ENCODE assay signal across 23 cellular contexts in the genomic region with DNA sequence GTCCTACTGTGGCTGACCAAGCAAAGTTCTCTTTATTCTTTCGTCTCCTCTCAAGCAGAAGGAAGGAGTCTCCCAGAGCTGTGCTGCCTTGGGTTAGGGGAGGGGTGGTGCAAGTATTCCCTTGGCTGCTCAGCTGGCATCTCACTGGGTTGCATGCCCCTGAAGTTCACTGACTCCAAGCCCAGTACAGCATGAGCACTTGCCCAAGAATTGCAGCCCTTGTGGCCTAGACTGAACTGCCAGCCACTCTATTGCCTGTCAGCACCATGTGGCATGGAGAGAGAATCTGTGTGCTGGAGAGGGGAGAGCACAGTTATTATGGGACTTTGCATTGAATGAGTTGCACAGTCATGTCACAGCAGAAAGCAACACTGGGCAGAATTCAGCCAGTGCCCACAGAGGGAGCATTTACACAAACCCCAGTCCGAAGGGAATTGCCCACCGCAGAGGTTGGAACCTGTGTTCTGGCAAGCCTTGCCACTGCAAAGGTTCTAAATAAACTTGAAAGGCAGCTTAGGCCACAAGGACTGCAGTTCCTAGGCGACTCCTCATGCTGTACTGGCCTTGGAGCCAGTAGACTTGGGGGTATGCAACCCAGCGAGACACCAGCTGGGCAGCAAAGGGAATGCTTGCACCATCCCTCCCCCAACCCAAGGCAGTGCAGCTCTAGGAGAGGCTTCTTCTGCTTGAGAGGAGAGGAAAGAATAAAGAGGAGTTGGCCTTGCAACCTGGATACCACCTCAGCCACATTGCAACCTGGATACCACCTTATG.
"Had no signal": no experiment of that assay in that cellular context is flagged by ENCODE, and none has a peak within 500 bp of the region (broad histone marks: within the 10 kb centered on the region; RNA-seq: fewer than 3 reads in every experiment).

No MANE protein-coding gene starts in this region.

- DNase-seq: activated CD4-positive, alpha-beta memory T cell treated with anti-CD3 and anti-CD28 coated beads, Interleukin-2, amount 10 ng/mL, durations not matched to agents 7 days and 5 days; activated CD4-positive, alpha-beta T cell treated with anti-CD3 and anti-CD28 coated beads for 36 hours; activated CD4-positive, alpha-beta T cell treated with anti-CD3 and anti-CD28 coated beads, Interleukin-2, amount 50 U/mL, for 1 hour; activated gamma-delta T cell; activated naive CD4-positive, alpha-beta T cell treated with anti-CD3 and anti-CD28 coated beads for 36 hours; activated T-cell treated with anti-CD3 and anti-CD28 coated beads for 4 hours; activated T-cell treated with anti-CD3 and anti-CD28 coated beads, Interleukin-2, amount 50 U/mL, for 48 hours; amygdala; MG63; NCI-H1092 treated with DMSO at 0.1 percent for 48 hours; NCI-H1417 treated with DMSO at 0.1 percent for 48 hours; NCI-H1694; NCI-H2029; NCI-H2107; NCI-H510A treated with DMSO at 0.1 percent for 48 hours; Peyer's patch; SIG-M5; T-helper 17 cell; T-helper 9 cell; WERI-Rb-1 had no signal

- H3K27me3 ChIP-seq: MG63, Peyer's patch had no signal

- H3K4me3 ChIP-seq: MG63, Peyer's patch had no signal

- H3K4me1 ChIP-seq: Peyer's patch had no signal

- H3K36me3 ChIP-seq: Peyer's patch, WERI-Rb-1 had no signal

- ATAC-seq: activated CD4-positive, alpha-beta T cell treated with anti-CD3 and anti-CD28 coated beads for 36 hours; activated T-helper 17 cell treated with anti-CD3 and anti-CD28 coated beads, Interleukin-2, amount 50 U/mL, for 72 hours; T-helper 17 cell had no signal

- H3K27ac ChIP-seq: KMS-11, Peyer's patch, RWPE1, WERI-Rb-1 had no signal
